ENCODE assay signal across 24 cellular contexts in genomic region chr1:198467907-198468306, GRCh38.
A peak's percentile ranks its signal among the peaks of the same experiment; 100 is the strongest.
DNase-seq lines count a peak whose midpoint lies in the region; ATAC-seq, FAIRE-seq and TF ChIP-seq lines count a peak whose summit lies in the region.
"Had no signal": no experiment of that assay in that cellular context is flagged by ENCODE, and none has a peak within 500 bp of the region (broad histone marks: within the 10 kb centered on the region; RNA-seq: fewer than 3 reads in every experiment).

No MANE protein-coding gene starts in this region.

- no peak overlapping the region; the same call in 1 of the 2 replicates for H3K4me2 ChIP-seq in OCI-LY1 (ENCODE audit: low read length)
- H3K4me2 ChIP-seq in K562 (ENCODE audit: insufficient read depth, low read length): no peak overlapping the region
- no peak overlapping the region for H3K4me2 ChIP-seq in osteoblast (ENCODE audit: insufficient read depth, low read length)
- H3K4me2 ChIP-seq: BLaER1 treated with 17β-estradiol and CSF1 and Interleukin-3, amounts not matched to agents 10 nM and 100 nM had no signal

- TF ChIP-seq EP300 in K562 (IDR thresholded peaks at IDR 0.05; ENCODE audit: low read length): no peak

- no TSS peak for BruUV-seq in K562 (replicated peaks; lab: Mats Ljungman, UMichigan)

- H3K4me1 ChIP-seq in OCI-LY1 (ENCODE audit: insufficient read depth, low read length, severe bottlenecking) (peaks cover 24% of the 10 kb centered on the region), K562 (replicated peaks in 1 of 2; ENCODE audit: control insufficient read depth in 2 of 2, insufficient read depth in 2 of 2, low read length in 2 of 2) (no peaks in the 10 kb centered on the region), osteoblast (ENCODE audit: insufficient read depth, low read length) (peaks cover 16% of the 10 kb centered on the region)
- H3K4me1 ChIP-seq: gastroesophageal sphincter, SJSA1 had no signal

- in situ Hi-C loops in K562 (cut with MboI): no loop called here

- no peaks in the 10 kb centered on the region for H3K9me1 ChIP-seq in K562 (ENCODE audit: control insufficient read depth, insufficient read depth, low read length)

- peak; percentile 11 for FAIRE-seq in K562 (lab: Jason Lieb, UNC)
- FAIRE-seq: HepG2, TTC549 had no signal

- H3K27ac ChIP-seq in OCI-LY1 (ENCODE audit: low read depth, low read length, poor library complexity, severe bottlenecking) (peak overlapping the region; percentile 28), K562 (ENCODE audit: extremely low read depth, low read depth, low read length) (no peak overlapping the region), osteoblast (ENCODE audit: low read depth, low read length) (peak overlapping the region; percentile 62)
- H3K27ac ChIP-seq: BLaER1 treated with 17β-estradiol and CSF1 and Interleukin-3, amounts not matched to agents 10 nM and 100 nM; esophagus squamous epithelium; gastroesophageal sphincter; SJSA1 had no signal

- 73% methylated on average over 2 of the region's 2 CpGs for WGBS in K562 (ENCODE audit: insufficient coverage, low coverage, missing lambda C conversion rate)

- no peak overlapping the region for H3K4me3 ChIP-seq in OCI-LY1 (ENCODE audit: low read depth, low read length, poor library complexity, severe bottlenecking)
- no peak overlapping the region for H3K4me3 ChIP-seq in K562
- no peak overlapping the region for H3K4me3 ChIP-seq in osteoblast (ENCODE audit: insufficient read depth, low read length)
- H3K4me3 ChIP-seq: BLaER1 treated with 17β-estradiol and CSF1 and Interleukin-3, amounts not matched to agents 10 nM and 100 nM; esophagus squamous epithelium; gastroesophageal sphincter; lung; SJSA1 had no signal

- TF ChIP-seq RAD21 in K562 (CRISPR knock-in tag; conservative IDR thresholded peaks at IDR 0.05 in 1 of 2, IDR thresholded peaks at IDR 0.05 in 1 of 2): no peak

- H3K27me3 ChIP-seq in OCI-LY1 (ENCODE audit: insufficient read depth, low read length) (no peaks in the 10 kb centered on the region), K562 (ENCODE audit: control insufficient read depth in 2 of 2, insufficient read depth in 2 of 2, low read length in 2 of 2) (no peaks in the 10 kb centered on the region), osteoblast (ENCODE audit: insufficient read depth, low read length) (no peaks in the 10 kb centered on the region)
- H3K27me3 ChIP-seq: BLaER1 treated with 17β-estradiol and CSF1 and Interleukin-3, amounts not matched to agents 10 nM and 100 nM; gastroesophageal sphincter; SJSA1 had no signal

- peak; percentile 38 for DNase-seq in EL
- DNase-seq in K562 (ENCODE audit: extremely low read depth in 1 of 4, low spot score in 3 of 4): no peak
- no peak for DNase-seq in osteoblast (ENCODE audit: insufficient read length, low spot score, missing footprints)
- no peak for DNase-seq in HuH-7.5 (ENCODE audit: low spot score)
- DNase-seq in NCI-H82 treated with DMSO at 0.1 percent for 48 hours (lab: John Stamatoyannopoulos, UW; ENCODE audit: unreplicated experiment): no peak
- DNase-seq in SKM-1 (lab: John Stamatoyannopoulos, UW; ENCODE audit: unreplicated experiment): no peak
- DNase-seq: activated CD4-positive, alpha-beta T cell treated with anti-CD3 and anti-CD28 coated beads, Interleukin-2, amount 50 U/mL, for 4 hours; activated naive CD4-positive, alpha-beta T cell; activated naive CD8-positive, alpha-beta T cell treated with anti-CD3 and anti-CD28 coated beads, Interleukin-2, amount 50 U/mL, for 24 hours; activated T-cell treated with anti-CD3 and anti-CD28 coated beads, Interleukin-2, amount 50 U/mL, for 72 hours; DMS153; esophagus squamous epithelium; NCI-H2029; RPMI8226; T-helper 17 cell had no signal

- CTCF ChIA-PET in K562 (lab: Yijun Ruan, JAX; ENCODE audit: low intra/inter-chr PET ratio): no interaction called here

- ATAC-seq in K562 (no peak), GM18502 (IDR thresholded peaks at IDR 0.05; ENCODE audit: poor library complexity, unreplicated experiment) (no peak)
- ATAC-seq: activated naive CD8-positive, alpha-beta T cell treated with anti-CD3 and anti-CD28 coated beads, Interleukin-2, amount 50 U/mL, for 24 hours; activated T-cell treated with anti-CD3 and anti-CD28 coated beads, Interleukin-2, amount 50 U/mL, for 72 hours; gastroesophageal sphincter; HepG2; stimulated activated memory B cell treated with anti-CD40 and anti-IgM and Interleukin-4, amounts not matched to agents 10 μg/mL and 1 μg/mL and 100 μg/mL, for 72 hours; T-helper 17 cell had no signal

- intact Hi-C loops in K562 (cut with micrococcal nuclease): loop anchor here (5.0 kb wide), 6 partner anchors 111 to 941 kb away; partner anchors contain the start of gene NEK7

- no peaks in the 10 kb centered on the region for H4K20me1 ChIP-seq in OCI-LY1 (ENCODE audit: insufficient read depth, low read length)
- H4K20me1 ChIP-seq in K562 (replicated peaks; ENCODE audit: control insufficient read depth, insufficient read depth, low read length): no peaks in the 10 kb centered on the region
- H4K20me1 ChIP-seq in osteoblast (ENCODE audit: insufficient read depth, low read length): no peaks in the 10 kb centered on the region
- H4K20me1 ChIP-seq: BLaER1 treated with 17β-estradiol and CSF1 and Interleukin-3, amounts not matched to agents 10 nM and 100 nM had no signal

- no peak for TF ChIP-seq POLR2A in K562 (conservative IDR thresholded peaks at IDR 0.05)

- H3K9ac ChIP-seq in OCI-LY1 (ENCODE audit: low read length): no peak overlapping the region; the same call in 1 of the 2 replicates
- H3K9ac ChIP-seq in K562 (ENCODE audit: insufficient read depth in 1 of 2, low read depth in 2 of 2, low read length in 2 of 2): no peak overlapping the region
- H3K9ac ChIP-seq: BLaER1 treated with 17β-estradiol and CSF1 and Interleukin-3, amounts not matched to agents 10 nM and 100 nM had no signal

- H3K79me2 ChIP-seq in OCI-LY1 (ENCODE audit: insufficient read depth, low read length) (no peaks in the 10 kb centered on the region), K562 (ENCODE audit: control insufficient read depth, insufficient read depth, low read length) (no peaks in the 10 kb centered on the region), osteoblast (ENCODE audit: insufficient read depth, low read length) (no peaks in the 10 kb centered on the region)

- TF ChIP-seq CTCF in OCI-LY1 (IDR thresholded peaks at IDR 0.05; ENCODE audit: low read length) (no peak), K562 (IDR thresholded peaks at IDR 0.05 in 2 of 3, conservative IDR thresholded peaks at IDR 0.05 in 1 of 3; ENCODE audit: insufficient read depth in 2 of 3, low read depth in 1 of 3, low read length in 3 of 3) (no peak), osteoblast (IDR thresholded peaks at IDR 0.05; ENCODE audit: extremely low read depth, low read depth, low read length) (no peak)

- H3K36me3 ChIP-seq in OCI-LY1 (ENCODE audit: insufficient read depth, low read length): no peaks in the 10 kb centered on the region
- H3K36me3 ChIP-seq in K562 (ENCODE audit: control insufficient read depth, insufficient read depth, low read length): no peaks in the 10 kb centered on the region
- no peaks in the 10 kb centered on the region for H3K36me3 ChIP-seq in osteoblast (ENCODE audit: insufficient read depth, low read length)
- H3K36me3 ChIP-seq: BLaER1 treated with 17β-estradiol and CSF1 and Interleukin-3, amounts not matched to agents 10 nM and 100 nM; esophagus squamous epithelium; gastroesophageal sphincter; SJSA1 had no signal

- H2AFZ ChIP-seq in OCI-LY1 (ENCODE audit: low read length) (no peak overlapping the region), K562 (ENCODE audit: low read depth, low read length) (no peak overlapping the region), osteoblast (ENCODE audit: low read length) (peak overlapping the region; percentile 43)

- H3K9me2 ChIP-seq in OCI-LY1 (ENCODE audit: low read depth, low read length): no peaks in the 10 kb centered on the region

- H3K9me3 ChIP-seq in OCI-LY1 (ENCODE audit: low read length) (no peaks in the 10 kb centered on the region), K562 (replicated peaks; ENCODE audit: control insufficient read depth, insufficient read depth, low read depth, low read length) (no peaks in the 10 kb centered on the region), osteoblast (ENCODE audit: low read depth, low read length) (no peaks in the 10 kb centered on the region)
- H3K9me3 ChIP-seq: BLaER1 treated with 17β-estradiol and CSF1 and Interleukin-3, amounts not matched to agents 10 nM and 100 nM; esophagus squamous epithelium; gastroesophageal sphincter; SJSA1 had no signal

- POLR2A ChIA-PET in K562 (lab: Yijun Ruan, JAX): interaction anchor here (0.7 kb wide), 2 partner anchors 19 to 26 kb away, joined by 3 to 4 read pairs; no protein-coding TSS in a partner anchor

- no peaks in the 10 kb centered on the region for H3F3A ChIP-seq in OCI-LY1 (ENCODE audit: insufficient read depth, low read length)

TF ChIP-seq in K562, 482 proteins besides CTCF, POLR2A, EP300 and RAD21 (continues in another document):
- TF ChIP-seq HMBOX1 (IDR thresholded peaks at IDR 0.05): no peak
- TF ChIP-seq TEAD1 (CRISPR knock-in tag; IDR thresholded peaks at IDR 0.05): no peak
- no peak for TF ChIP-seq ARID3A (IDR thresholded peaks at IDR 0.05; ENCODE audit: borderline replicate concordance, low read depth, low read length)
- TF ChIP-seq SIRT6 (IDR thresholded peaks at IDR 0.05; ENCODE audit: low read depth, low read length): no peak
